Comparison of ENCODE assay signal across 17 cellular contexts in genomic region chr9:111955048-111955447, GRCh38. TPM values are rescaled to one million over a fixed set of nuclear protein-coding genes. Genes with fewer than 3 reads are reported as not detected.
DNase-seq lines count a peak whose midpoint lies in the region; ATAC-seq, FAIRE-seq and TF ChIP-seq lines count a peak whose summit lies in the region.
"Had no signal": no experiment of that assay in that cellular context is flagged by ENCODE, and none has a peak within 500 bp of the region (broad histone marks: within the 10 kb centered on the region; RNA-seq: fewer than 3 reads in every experiment).

No MANE protein-coding gene starts in this region.

- WGBS in endodermal cell (ENCODE audit: insufficient coverage in 1 of 2, insufficient read length in 1 of 2), 2 experiments: 73 to 81% methylated on average over 5 to 6 of the region's 6 CpGs

- no peaks in the 10 kb centered on the region for H3K27me3 ChIP-seq in endodermal cell (ENCODE audit: control insufficient read depth, insufficient read depth, low read length, poor library complexity, severe bottlenecking)
- H3K27me3 ChIP-seq: SJCRH30, tibial artery had no signal

- no peak overlapping the region for H3K4me3 Mint-ChIP-seq in endodermal cell
- H3K4me3 Mint-ChIP-seq: activated CD4-positive, alpha-beta memory T cell treated with anti-CD3 and anti-CD28 coated beads for 36 hours; CD8-positive, alpha-beta memory T cell; effector memory CD8-positive, alpha-beta T cell; mesothelial cell of epicardium had no signal

- H3K36me3 Mint-ChIP-seq in endodermal cell (ENCODE audit: low read depth): no peaks in the 10 kb centered on the region
- H3K36me3 Mint-ChIP-seq: activated CD4-positive, alpha-beta memory T cell treated with anti-CD3 and anti-CD28 coated beads for 36 hours; mesothelial cell of epicardium had no signal

- peaks cover 22% of the 10 kb centered on the region for H3K4me1 Mint-ChIP-seq in endodermal cell

- DNase-seq in COR-L47 (lab: John Stamatoyannopoulos, UW) (peak; percentile 92), NCI-H1436 (lab: John Stamatoyannopoulos, UW) (peak; percentile 61), NCI-H345 (lab: John Stamatoyannopoulos, UW) (peak; percentile 96), endodermal cell (no peak), retina (no peak), GM19239 (ENCODE audit: insufficient read length, low spot score) (no peak)
- DNase-seq: ACHN; activated CD4-positive, alpha-beta memory T cell treated with anti-CD3 and anti-CD28 coated beads for 36 hours; CD8-positive, alpha-beta memory T cell; central memory CD4-positive, alpha-beta T cell; effector memory CD8-positive, alpha-beta T cell; SJCRH30; tibial artery had no signal

- H3K9ac ChIP-seq in endodermal cell (ENCODE audit: extremely low read depth, low read length, poor library complexity, severe bottlenecking): no peak overlapping the region

- H3K4me3 ChIP-seq in endodermal cell (ENCODE audit: low read length): peak overlapping the region; percentile 7
- H3K4me3 ChIP-seq: SJCRH30, tibial artery had no signal

- peaks cover 27% of the 10 kb centered on the region for H3K27me3 Mint-ChIP-seq in endodermal cell (ENCODE audit: insufficient read depth)
- H3K27me3 Mint-ChIP-seq: effector memory CD8-positive, alpha-beta T cell had no signal

- no peak overlapping the region for H3K27ac Mint-ChIP-seq in endodermal cell
- H3K27ac Mint-ChIP-seq: activated CD4-positive, alpha-beta memory T cell treated with anti-CD3 and anti-CD28 coated beads for 36 hours; effector memory CD8-positive, alpha-beta T cell; mesothelial cell of epicardium had no signal

- no peak for FAIRE-seq in GM19239 (lab: Jason Lieb, UNC)

- no peak overlapping the region for H3K27ac ChIP-seq in endodermal cell (ENCODE audit: low read depth, low read length)
- H3K27ac ChIP-seq: neutrophil, SJCRH30, tibial artery had no signal

- H3K4me1 ChIP-seq in endodermal cell (ENCODE audit: control insufficient read depth, insufficient read depth, low read length): peaks cover 11% of the 10 kb centered on the region

- H3K9me3 Mint-ChIP-seq in endodermal cell: no peaks in the 10 kb centered on the region
- H3K9me3 Mint-ChIP-seq: activated CD4-positive, alpha-beta memory T cell treated with anti-CD3 and anti-CD28 coated beads for 36 hours; CD8-positive, alpha-beta memory T cell; effector memory CD8-positive, alpha-beta T cell; mesothelial cell of epicardium had no signal

- H3K9me3 ChIP-seq in endodermal cell (ENCODE audit: control insufficient read depth, low read length): no peaks in the 10 kb centered on the region
- H3K9me3 ChIP-seq: neutrophil, SJCRH30, tibial artery had no signal

- H3K36me3 ChIP-seq in endodermal cell (ENCODE audit: control insufficient read depth, insufficient read depth, low read length): no peaks in the 10 kb centered on the region
- H3K36me3 ChIP-seq: neutrophil, SJCRH30, tibial artery had no signal

- ATAC-seq in GM21381 (IDR thresholded peaks at IDR 0.05; ENCODE audit: unreplicated experiment) (no peak), GM19328 (IDR thresholded peaks at IDR 0.05; ENCODE audit: unreplicated experiment) (no peak)
- ATAC-seq: effector memory CD8-positive, alpha-beta T cell had no signal

- TF ChIP-seq CTCF in endodermal cell (conservative IDR thresholded peaks at IDR 0.05): no peak

RNA-seq across cellular contexts. Expression of gene UGCG, which starts 58.4 kb away (rescaled TPM):
- 10 to 100 TPM; 20.0 to 22.4 TPM for total RNA-seq in endodermal cell
- 20.5 TPM for polyA plus RNA-seq in endodermal cell (2013, experiment 1 of 2)
- 19.2 TPM for polyA plus RNA-seq in endodermal cell (2013, experiment 2 of 2)

Comparison
In these comparisons a context has a peak if more than half of its experiments do, and no peak if none do; other contexts are left out.
1. DNase-seq: peak in COR-L47 (single experiment), NCI-H1436 (single experiment) and NCI-H345 (single experiment); none in endodermal cell (single experiment), retina (single experiment) and GM19239 (single experiment).